Comparison of ENCODE assay signal across 34 cellular contexts in genomic region chr7:44116789-44117666, GRCh38. TPM values are rescaled to one million over a fixed set of nuclear protein-coding genes. Genes with fewer than 3 reads are reported as not detected.
"Had no signal": no experiment of that assay in that cellular context is flagged by ENCODE, and none has a peak within 500 bp of the region (broad histone marks: within the 10 kb centered on the region; RNA-seq: fewer than 3 reads in every experiment).

No MANE protein-coding gene starts in this region.

- H3K4me1 ChIP-seq: prostate gland had no signal

- H3K27ac ChIP-seq: brain microvascular endothelial cell, heart left ventricle, left lung, pancreas, prostate gland, skin epidermis, uterus had no signal

- H3K9me3 ChIP-seq: heart left ventricle, left lung, mucosa of descending colon, pancreas, prostate gland, uterus had no signal

- ATAC-seq: activated CD4-positive, alpha-beta T cell treated with anti-CD3 and anti-CD28 coated beads for 36 hours; activated naive CD4-positive, alpha-beta T cell treated with anti-CD3 and anti-CD28 coated beads, Interleukin-2, amount 50 U/mL, for 72 hours; activated T-helper 17 cell treated with anti-CD3 and anti-CD28 coated beads, Interleukin-2, amount 50 U/mL, for 72 hours; esophagus mucosa; heart left ventricle; left lung; mucosa of descending colon; natural killer cell treated with Interleukin-12 subunit alpha and Interleukin-12 subunit beta and Interleukin-15 and Interleukin-18, amount 100 ng/mL, for 72 hours; pancreas; sciatic nerve; stimulated activated effector memory CD8-positive, alpha-beta T cell treated with anti-CD3 and anti-CD28 coated beads, Interleukin-12 subunit alpha, Interleukin-12 subunit beta, amount 100 ng/mL, for 72 hours; stimulated activated naive CD8-positive, alpha-beta T cell treated with anti-CD3 and anti-CD28 coated beads, Interleukin-15, amount 100 ng/mL, for 72 hours; T-cell had no signal

- H3K36me3 ChIP-seq: prostate gland, uterus had no signal

- H3K4me1 Mint-ChIP-seq: endodermal cell had no signal

- H3K9me3 Mint-ChIP-seq: activated naive CD4-positive, alpha-beta T cell treated with anti-CD3 and anti-CD28 coated beads, Interleukin-2, amount 50 U/mL, for 72 hours; activated T-helper 17 cell treated with anti-CD3 and anti-CD28 coated beads, Interleukin-2, amount 50 U/mL, for 72 hours; dendritic cell treated with granulocyte-macrophage colony-stimulating factor and Interleukin-4, amounts not matched to agents 40 ng/mL and 50 ng/mL, for 4 days; endodermal cell; natural killer cell treated with Interleukin-12 subunit alpha and Interleukin-12 subunit beta and Interleukin-15 and Interleukin-18, amount 100 ng/mL, for 72 hours; stimulated activated effector memory CD8-positive, alpha-beta T cell treated with anti-CD3 and anti-CD28 coated beads, Interleukin-12 subunit alpha, Interleukin-12 subunit beta, amount 100 ng/mL, for 72 hours; stimulated activated naive CD8-positive, alpha-beta T cell treated with anti-CD3 and anti-CD28 coated beads, Interleukin-15, amount 100 ng/mL, for 72 hours; T-cell; T-helper 2 cell treated with Interferon-gamma antibody and Interleukin-4, amounts not matched to agents 5 μg/mL and 100 μg/mL, for 36 hours; type B pancreatic cell had no signal

- H3K27me3 Mint-ChIP-seq: activated CD4-positive, alpha-beta T cell treated with anti-CD3 and anti-CD28 coated beads for 36 hours; activated T-helper 17 cell treated with anti-CD3 and anti-CD28 coated beads, Interleukin-2, amount 50 U/mL, for 72 hours; dendritic cell treated with granulocyte-macrophage colony-stimulating factor and Interleukin-4, amounts not matched to agents 40 ng/mL and 50 ng/mL, for 4 days; natural killer cell treated with Interleukin-12 subunit alpha and Interleukin-12 subunit beta and Interleukin-15 and Interleukin-18, amount 100 ng/mL, for 72 hours; stimulated activated naive CD8-positive, alpha-beta T cell treated with anti-CD3 and anti-CD28 coated beads, Interleukin-15, amount 100 ng/mL, for 72 hours; T-cell; type B pancreatic cell had no signal

- H3K27me3 ChIP-seq: brain microvascular endothelial cell, heart left ventricle, left lung, pancreas, uterus had no signal

- H3K4me3 ChIP-seq: heart left ventricle, left lung, mucosa of descending colon, pancreas, prostate gland, skin epidermis, uterus had no signal

- H3K4me3 Mint-ChIP-seq: activated CD4-positive, alpha-beta T cell treated with anti-CD3 and anti-CD28 coated beads for 36 hours; activated T-helper 17 cell treated with anti-CD3 and anti-CD28 coated beads, Interleukin-2, amount 50 U/mL, for 72 hours; dendritic cell treated with granulocyte-macrophage colony-stimulating factor and Interleukin-4, amounts not matched to agents 40 ng/mL and 50 ng/mL, for 4 days; endodermal cell; immature natural killer cell; natural killer cell treated with Interleukin-12 subunit alpha and Interleukin-12 subunit beta and Interleukin-15 and Interleukin-18, amount 100 ng/mL, for 72 hours; stimulated activated effector memory CD8-positive, alpha-beta T cell treated with anti-CD3 and anti-CD28 coated beads, Interleukin-12 subunit alpha, Interleukin-12 subunit beta, amount 100 ng/mL, for 72 hours; T-cell; T-helper 2 cell treated with Interferon-gamma antibody and Interleukin-4, amounts not matched to agents 5 μg/mL and 100 μg/mL, for 36 hours; type B pancreatic cell had no signal

- H3K27ac Mint-ChIP-seq: activated CD4-positive, alpha-beta T cell treated with anti-CD3 and anti-CD28 coated beads for 36 hours; activated T-helper 17 cell treated with anti-CD3 and anti-CD28 coated beads, Interleukin-2, amount 50 U/mL, for 72 hours; dendritic cell treated with granulocyte-macrophage colony-stimulating factor and Interleukin-4, amounts not matched to agents 40 ng/mL and 50 ng/mL, for 4 days; endodermal cell; immature natural killer cell; natural killer cell treated with Interleukin-12 subunit alpha and Interleukin-12 subunit beta and Interleukin-15 and Interleukin-18, amount 100 ng/mL, for 72 hours; T-cell; T-helper 2 cell treated with Interferon-gamma antibody and Interleukin-4, amounts not matched to agents 5 μg/mL and 100 μg/mL, for 36 hours; type B pancreatic cell had no signal

- DNase-seq: activated CD4-positive, alpha-beta T cell treated with anti-CD3 and anti-CD28 coated beads for 36 hours; activated CD4-positive, CD25-positive, alpha-beta regulatory T cell; activated gamma-delta T cell treated with Interleukin-2 at 50 U/mL for 16 hours; activated T-cell treated with anti-CD3 and anti-CD28 coated beads, Interleukin-2, amount 50 U/mL, for 1 hour; brain microvascular endothelial cell; endodermal cell; foreskin fibroblast; hypothalamus; immature natural killer cell; left lung; mucosa of descending colon; retina; stimulated activated CD4-positive, alpha-beta T cell treated with anti-CD3 and anti-CD28 coated beads, Interleukin-4, amount 100 ng/mL, for 24 hours; stimulated activated naive CD8-positive, alpha-beta T cell treated with anti-CD3 and anti-CD28 coated beads, Interleukin-15, amount 100 ng/mL, for 72 hours; substantia nigra; T-cell; uterus had no signal

RNA-seq across cellular contexts. Expression of gene MYL7, which starts 24.1 kb away (rescaled TPM):
- total RNA-seq: activated CD4-positive, alpha-beta T cell treated with anti-CD3 and anti-CD28 coated beads for 36 hours; activated naive CD4-positive, alpha-beta T cell treated with anti-CD3 and anti-CD28 coated beads, Interleukin-2, amount 50 U/mL, for 72 hours; activated T-helper 17 cell treated with anti-CD3 and anti-CD28 coated beads, Interleukin-2, amount 50 U/mL, for 72 hours; esophagus mucosa; lung microvascular endothelial cell; mesenteric fat pad; myocyte; natural killer cell treated with Interleukin-12 subunit alpha and Interleukin-12 subunit beta and Interleukin-15 and Interleukin-18, amount 100 ng/mL, for 72 hours; prostate gland; sciatic nerve; T-cell; uterus had no signal
- polyA plus RNA-seq: immature natural killer cell had no signal

RNA-seq across cellular contexts. Expression of gene PGAM2, which starts 51.7 kb away (rescaled TPM):
- total RNA-seq: activated CD4-positive, alpha-beta T cell treated with anti-CD3 and anti-CD28 coated beads for 36 hours; kidney epithelial cell; mesenteric fat pad; natural killer cell treated with Interleukin-12 subunit alpha and Interleukin-12 subunit beta and Interleukin-15 and Interleukin-18, amount 100 ng/mL, for 72 hours had no signal
- polyA plus RNA-seq: immature natural killer cell had no signal
